Comparison of ENCODE assay signal across 11 cellular contexts in the genomic region with DNA sequence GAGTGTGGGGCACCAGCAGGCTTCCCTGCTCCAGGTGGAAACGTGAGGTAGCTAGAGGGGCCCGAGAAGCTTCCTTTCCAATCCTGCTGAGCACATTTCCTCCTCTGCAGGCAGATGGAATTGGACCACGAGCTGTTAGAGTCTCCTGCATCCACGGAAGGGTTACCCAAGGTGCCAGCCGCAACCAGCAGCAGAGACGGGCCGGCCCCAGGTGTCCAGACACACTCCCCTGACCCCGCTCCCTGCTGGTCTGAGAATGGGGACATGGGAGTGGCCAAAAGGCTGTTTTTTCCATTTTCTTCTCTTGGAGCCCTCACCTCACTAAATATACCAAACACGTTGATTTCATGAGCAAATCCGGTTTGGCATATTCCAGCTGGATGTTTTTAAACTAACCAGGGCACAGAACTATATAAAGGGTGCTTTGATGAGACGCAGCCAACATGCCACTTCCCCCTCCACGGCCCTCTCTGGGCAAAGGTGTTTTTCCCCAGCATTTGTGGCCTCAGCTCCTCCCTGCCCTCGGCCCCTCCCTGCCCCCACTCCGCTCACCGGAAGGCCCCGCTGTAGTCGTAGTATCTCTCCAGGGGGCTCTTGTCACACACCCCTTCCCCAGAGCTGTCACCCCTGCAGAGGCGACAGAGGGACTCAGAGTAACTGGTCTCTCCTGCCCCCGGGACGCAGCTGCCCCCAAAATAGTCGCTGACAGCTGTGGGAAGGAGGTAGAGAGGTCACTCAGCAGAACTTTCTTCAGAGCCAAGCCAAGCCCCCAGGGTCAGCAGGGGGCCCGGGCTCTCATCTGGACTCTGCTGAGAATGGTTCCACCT. TPM values are rescaled to one million over a fixed set of nuclear protein-coding genes. Genes with fewer than 3 reads are reported as not detected.
DNase-seq lines count a peak whose midpoint lies in the region; ATAC-seq, FAIRE-seq and TF ChIP-seq lines count a peak whose summit lies in the region.
"Had no signal": no experiment of that assay in that cellular context is flagged by ENCODE, and none has a peak within 500 bp of the region (broad histone marks: within the 10 kb centered on the region; RNA-seq: fewer than 3 reads in every experiment).

No MANE protein-coding gene starts in this region.

- peak overlapping the region; percentile 21 to 87 (median 80) for H3K4me3 Mint-ChIP-seq in IgD-negative memory B cell
- H3K4me3 Mint-ChIP-seq: activated naive CD4-positive, alpha-beta T cell treated with anti-CD3 and anti-CD28 coated beads, Interleukin-2, amount 50 U/mL, for 24 hours had no signal

- TF ChIP-seq CTCF in D721Med (IDR thresholded peaks at IDR 0.05; ENCODE audit: insufficient read depth, missing control alignments): no peak

- no peak for ATAC-seq in GM19035 (IDR thresholded peaks at IDR 0.05; ENCODE audit: unreplicated experiment)
- ATAC-seq: PC-3 had no signal

- DNase-seq in D721Med (ENCODE audit: insufficient read length, low spot score) (peak; percentile 14), left kidney (ENCODE audit: low read depth, low spot score) (peak; percentile 50), midbrain (lab: John Stamatoyannopoulos, UW) (no peak), NCI-H748 (lab: John Stamatoyannopoulos, UW; ENCODE audit: unreplicated experiment) (no peak), NOMO-1 treated with DMSO at 0.1 percent for 48 hours (lab: John Stamatoyannopoulos, UW; ENCODE audit: unreplicated experiment) (no peak)
- DNase-seq: PC-3 had no signal

- H3K9me3 Mint-ChIP-seq in IgD-negative memory B cell: no peaks in the 10 kb centered on the region
- H3K9me3 Mint-ChIP-seq: activated naive CD4-positive, alpha-beta T cell treated with anti-CD3 and anti-CD28 coated beads, Interleukin-2, amount 50 U/mL, for 24 hours had no signal

- H3K27ac Mint-ChIP-seq in IgD-negative memory B cell: peak overlapping the region; percentile 17 to 95 (median 74)
- H3K27ac Mint-ChIP-seq: activated naive CD4-positive, alpha-beta T cell treated with anti-CD3 and anti-CD28 coated beads, Interleukin-2, amount 50 U/mL, for 24 hours had no signal

- in situ Hi-C loops in GM18951 (cut with MboI; ENCODE audit: low sequenced_read_pairs, unreplicated experiment): no loop called here

- H3K4me1 Mint-ChIP-seq in IgD-negative memory B cell: peaks cover 6 to 17% (median 15%) of the 10 kb centered on the region in 3 donors

- H3K27me3 Mint-ChIP-seq in IgD-negative memory B cell: peaks cover 8% of the 10 kb centered on the region

- peak; percentile 9 for TF ChIP-seq POLR2A in GM18951 (IDR thresholded peaks at IDR 0.05; ENCODE audit: extremely low read depth, insufficient read depth, insufficient read length)

- FAIRE-seq in D721Med (lab: Jason Lieb, UNC): no peak
- FAIRE-seq: endometrium had no signal

- H3K36me3 Mint-ChIP-seq in IgD-negative memory B cell: peaks cover 1% of the 10 kb centered on the region
- H3K36me3 Mint-ChIP-seq: activated naive CD4-positive, alpha-beta T cell treated with anti-CD3 and anti-CD28 coated beads, Interleukin-2, amount 50 U/mL, for 24 hours had no signal

RNA-seq across cellular contexts. Expression of a gene that starts 7.0 kb away (rescaled TPM):
- polyA plus RNA-seq in IgD-negative memory B cell: not detected

RNA-seq across cellular contexts. Expression of a gene that starts 54.0 kb away (rescaled TPM):
- polyA plus RNA-seq in IgD-negative memory B cell: 2.1 TPM

Comparison
In these comparisons a context has a peak if more than half of its experiments do, and no peak if none do; other contexts are left out.
1. DNase-seq: peak in D721Med (single experiment) and left kidney (single experiment); none in midbrain (single experiment), NCI-H748 (single experiment) and NOMO-1 treated with DMSO at 0.1 percent for 48 hours (single experiment).